ENCODE assay signal across 13 cellular contexts in genomic region chr22:44574057-44574456, GRCh38.
DNase-seq lines count a peak whose midpoint lies in the region; ATAC-seq and TF ChIP-seq lines count a peak whose summit lies in the region.
"Had no signal": no experiment of that assay in that cellular context is flagged by ENCODE, and none has a peak within 500 bp of the region (broad histone marks: within the 10 kb centered on the region; RNA-seq: fewer than 3 reads in every experiment).

No MANE protein-coding gene starts in this region.

- H3K36me3 Mint-ChIP-seq in chondrocyte (ENCODE audit: low read depth), result no peaks in the 10 kb centered on the region
- H3K36me3 Mint-ChIP-seq in natural killer cell treated with Interleukin-12 subunit alpha and Interleukin-12 subunit beta and Interleukin-15 and Interleukin-18, amount 100 ng/mL, for 72 hours, result no peaks in the 10 kb centered on the region
- H3K36me3 Mint-ChIP-seq in CD8-positive, alpha-beta memory T cell, result no peaks in the 10 kb centered on the region

- no peak for TF ChIP-seq CTCF in chondrocyte (IDR thresholded peaks at IDR 0.05)

- H3K36me3 ChIP-seq in MG63, result no peaks in the 10 kb centered on the region
- H3K36me3 ChIP-seq in CD8-positive, alpha-beta memory T cell (ENCODE audit: insufficient read depth, low read length), result no peaks in the 10 kb centered on the region
- H3K36me3 ChIP-seq: tibial nerve had no signal

- POLR2A ChIA-PET in CD8-positive, alpha-beta memory T cell (lab: Charles Lee), result no interaction called here

- peaks cover 7% of the 10 kb centered on the region for H3K4me1 Mint-ChIP-seq in chondrocyte (ENCODE audit: low read depth)
- no peaks in the 10 kb centered on the region for H3K4me1 Mint-ChIP-seq in natural killer cell treated with Interleukin-12 subunit alpha and Interleukin-12 subunit beta and Interleukin-15 and Interleukin-18, amount 100 ng/mL, for 72 hours (ENCODE audit: low read depth in 2 of 2)
- H3K4me1 Mint-ChIP-seq in CD8-positive, alpha-beta memory T cell, result no peaks in the 10 kb centered on the region

- peak; percentile 82 for DNase-seq in Caki2 (ENCODE audit: low read depth)
- DNase-seq in MG63, result peak; percentile 97
- DNase-seq in chondrocyte (ENCODE audit: low spot score), result no peak
- DNase-seq in mesenteric fat pad (ENCODE audit: low spot score), result peak; percentile 84
- no peak for DNase-seq in iPS-NIHi11 (ENCODE audit: low spot score)
- no peak for DNase-seq in ecto neural progenitor cell (ENCODE audit: low spot score)
- DNase-seq in natural killer cell treated with Interleukin-12 subunit alpha and Interleukin-12 subunit beta and Interleukin-15 and Interleukin-18, amount 100 ng/mL, for 72 hours (ENCODE audit: low spot score), result no peak
- DNase-seq in CD8-positive, alpha-beta memory T cell, result no peak
- DNase-seq: activated T-cell treated with anti-CD3 and anti-CD28 coated beads, Interleukin-2, amount 50 U/mL, for 48 hours; DMS79; NCI-H1436; stimulated activated CD4-positive, alpha-beta T cell treated with anti-CD3 and anti-CD28 coated beads, Interleukin-1b, Interleukin-23, amount 100 ng/mL, for 48 hours had no signal

- H3K4me3 Mint-ChIP-seq in chondrocyte (ENCODE audit: unreplicated experiment), result no peak overlapping the region
- no peak overlapping the region for H3K4me3 Mint-ChIP-seq in natural killer cell treated with Interleukin-12 subunit alpha and Interleukin-12 subunit beta and Interleukin-15 and Interleukin-18, amount 100 ng/mL, for 72 hours
- no peak overlapping the region for H3K4me3 Mint-ChIP-seq in CD8-positive, alpha-beta memory T cell

- no peak for ATAC-seq in natural killer cell treated with Interleukin-12 subunit alpha and Interleukin-12 subunit beta and Interleukin-15 and Interleukin-18, amount 100 ng/mL, for 72 hours

- peaks cover 21% of the 10 kb centered on the region for H3K27me3 Mint-ChIP-seq in chondrocyte (ENCODE audit: low read depth)
- H3K27me3 Mint-ChIP-seq in natural killer cell treated with Interleukin-12 subunit alpha and Interleukin-12 subunit beta and Interleukin-15 and Interleukin-18, amount 100 ng/mL, for 72 hours, result peaks cover 23 to 29% of the 10 kb centered on the region in 2 donors
- peaks cover 6 to 41% of the 10 kb centered on the region in 2 donors for H3K27me3 Mint-ChIP-seq in CD8-positive, alpha-beta memory T cell

- in situ Hi-C loops in Caki2 (cut with HindIII; ENCODE audit: low pct_unique_long_range_greater_than_20kb, low sequenced_read_pairs), result no loop called here

- no peak overlapping the region for H3K27ac ChIP-seq in CD8-positive, alpha-beta memory T cell (ENCODE audit: low read depth, low read length)
- H3K27ac ChIP-seq: tibial nerve had no signal

- CTCF ChIA-PET in CD8-positive, alpha-beta memory T cell (lab: Charles Lee), result no interaction called here

- peak overlapping the region; percentile 62 for H3K27ac Mint-ChIP-seq in chondrocyte (ENCODE audit: unreplicated experiment)
- H3K27ac Mint-ChIP-seq in natural killer cell treated with Interleukin-12 subunit alpha and Interleukin-12 subunit beta and Interleukin-15 and Interleukin-18, amount 100 ng/mL, for 72 hours, result no peak overlapping the region
- H3K27ac Mint-ChIP-seq in CD8-positive, alpha-beta memory T cell, result no peak overlapping the region

- no peak overlapping the region for H3K4me3 ChIP-seq in MG63
- H3K4me3 ChIP-seq in CD8-positive, alpha-beta memory T cell (ENCODE audit: low read length), result no peak overlapping the region
- H3K4me3 ChIP-seq: tibial nerve had no signal

- H3K9me3 ChIP-seq in MG63, result peaks cover 3% of the 10 kb centered on the region; the same call in 1 of the 2 replicates
- no peaks in the 10 kb centered on the region for H3K9me3 ChIP-seq in CD8-positive, alpha-beta memory T cell (ENCODE audit: low read length)

- no peaks in the 10 kb centered on the region for H3K4me1 ChIP-seq in CD8-positive, alpha-beta memory T cell (ENCODE audit: insufficient read depth, low read length)
- H3K4me1 ChIP-seq: tibial nerve had no signal

- peaks cover 8% of the 10 kb centered on the region for H3K9me3 Mint-ChIP-seq in chondrocyte (ENCODE audit: low read depth)
- no peaks in the 10 kb centered on the region for H3K9me3 Mint-ChIP-seq in natural killer cell treated with Interleukin-12 subunit alpha and Interleukin-12 subunit beta and Interleukin-15 and Interleukin-18, amount 100 ng/mL, for 72 hours
- peaks cover 0 to 2% (median 0%) of the 10 kb centered on the region in 5 donors for H3K9me3 Mint-ChIP-seq in CD8-positive, alpha-beta memory T cell

- H3K27me3 ChIP-seq in MG63, result no peaks in the 10 kb centered on the region
- no peaks in the 10 kb centered on the region for H3K27me3 ChIP-seq in CD8-positive, alpha-beta memory T cell (ENCODE audit: insufficient read depth, low read length, poor library complexity, severe bottlenecking)

Comparison
In these comparisons a context has a peak if more than half of its experiments do, and no peak if none do; other contexts are left out.
1. DNase-seq: peak in Caki2 (single experiment), MG63 (single experiment) and mesenteric fat pad (single experiment); none in chondrocyte (single experiment), iPS-NIHi11 (single experiment), ecto neural progenitor cell (single experiment), natural killer cell treated with Interleukin-12 subunit alpha and Interleukin-12 subunit beta and Interleukin-15 and Interleukin-18, amount 100 ng/mL, for 72 hours (single experiment) and CD8-positive, alpha-beta memory T cell (0 of 5).